In genomic region chr14:70649803-70650202, GRCh38 we compare ENCODE assay signal across 1 cellular context.
TF ChIP-seq lines count a peak whose summit lies in the region.

No MANE protein-coding gene starts in this region.

TF ChIP-seq in H1, 55 proteins besides CTCF, POLR2A, EP300 and RAD21:
- no peak for TF ChIP-seq RNF2 (IDR thresholded peaks at IDR 0.05; ENCODE audit: borderline replicate concordance, low read depth, low read length, missing control alignments, poor library complexity, severe bottlenecking)
- TF ChIP-seq E2F6 (IDR thresholded peaks at IDR 0.05) = no peak
- TF ChIP-seq JUN (IDR thresholded peaks at IDR 0.05; ENCODE audit: low read depth, low read length) = no peak
- no peak for TF ChIP-seq BACH1 (IDR thresholded peaks at IDR 0.05; ENCODE audit: low read length)
- no peak for TF ChIP-seq KDM1A (IDR thresholded peaks at IDR 0.05; ENCODE audit: borderline replicate concordance, low read length)
- TF ChIP-seq ASH2L (IDR thresholded peaks at IDR 0.05; ENCODE audit: low read length) = no peak
- no peak for TF ChIP-seq HDAC6 (IDR thresholded peaks at IDR 0.05; ENCODE audit: low read depth, low read length)
- TF ChIP-seq RFX5 (IDR thresholded peaks at IDR 0.05; ENCODE audit: borderline replicate concordance, low read depth, low read length) = no peak
- TF ChIP-seq SUZ12 (IDR thresholded peaks at IDR 0.05; ENCODE audit: low read length) = no peak
- no peak for TF ChIP-seq POLR2AphosphoS5 (IDR thresholded peaks at IDR 0.05; ENCODE audit: low read depth, low read length)
- no peak for TF ChIP-seq ATF3 (IDR thresholded peaks at IDR 0.05; ENCODE audit: insufficient read depth, low read depth, low read length)
- TF ChIP-seq BCL11A (IDR thresholded peaks at IDR 0.05; ENCODE audit: low read depth in 2 of 2, low read length in 2 of 2) = no peak
- TF ChIP-seq TEAD4 (IDR thresholded peaks at IDR 0.05; ENCODE audit: low read depth, low read length) = no peak
TF ChIP-seq in H1: peak in this region for 0.
